28 cellular contexts compared by ENCODE assay signal in genomic region chr15:33569036-33569435, GRCh38.
"Had no signal": no experiment of that assay in that cellular context is flagged by ENCODE, and none has a peak within 500 bp of the region (broad histone marks: within the 10 kb centered on the region; RNA-seq: fewer than 3 reads in every experiment).

No MANE protein-coding gene starts in this region.

- ATAC-seq: natural killer cell; right cardiac atrium; sciatic nerve; stimulated activated memory B cell treated with anti-CD40 and anti-IgM and Interleukin-4, amounts not matched to agents 10 μg/mL and 1 μg/mL and 100 μg/mL, for 72 hours; stimulated activated naive CD8-positive, alpha-beta T cell treated with anti-CD3 and anti-CD28 coated beads, Interleukin-15, amount 100 ng/mL, for 72 hours; stimulated activated naive CD8-positive, alpha-beta T cell treated with anti-CD3 and anti-CD28 coated beads, Interleukin-15, Interleukin-2, amounts not matched to agents 100 U/mL and 50 U/mL, for 24 hours; upper lobe of right lung had no signal

- H3K9ac ChIP-seq: neural progenitor cell, parathyroid adenoma had no signal

- H3K36me3 ChIP-seq: neural progenitor cell, ovary, spleen, suprapubic skin, tibial artery, transverse colon, upper lobe of right lung, uterus had no signal

- H3K4me3 ChIP-seq: neural progenitor cell, ovary, psoas muscle, skin epidermis, smooth muscle cell, spleen, suprapubic skin, testis, tibial artery, transverse colon, upper lobe of right lung, uterus had no signal

- H3K9me3 ChIP-seq: ovary, psoas muscle, suprapubic skin, testis, tibial artery, upper lobe of right lung, uterus had no signal

- H3K27ac ChIP-seq: neural progenitor cell, ovary, parathyroid adenoma, psoas muscle, skin epidermis, spleen, suprapubic skin, testis, tibial artery, transverse colon, upper lobe of right lung, uterus had no signal

- H3K4me2 ChIP-seq: neural progenitor cell, smooth muscle cell had no signal

- H3K4me1 ChIP-seq: neural progenitor cell, parathyroid adenoma, psoas muscle, spleen, suprapubic skin, testis, transverse colon, upper lobe of right lung, uterus had no signal

- H3K27me3 ChIP-seq: neural progenitor cell, ovary, spleen, suprapubic skin, testis, tibial artery, transverse colon, upper lobe of right lung, uterus had no signal

- DNase-seq: natural killer cell; occipital lobe; ovary; posterior cingulate gyrus; psoas muscle; right cardiac atrium; spleen; stimulated activated CD4-positive, alpha-beta T cell treated with anti-CD3 and anti-CD28 coated beads, Interleukin-12 subunit alpha, Interleukin-12 subunit beta, amount 100 ng/mL, for 4 hours; stimulated activated CD4-positive, alpha-beta T cell treated with anti-CD3 and anti-CD28 coated beads, Interleukin-1b, Interleukin-23, amount 100 ng/mL, for 48 hours; stimulated activated CD4-positive, alpha-beta T cell treated with anti-CD3 and anti-CD28 coated beads, Interleukin-4, amount 100 ng/mL, for 1 hour; stimulated activated CD4-positive, alpha-beta T cell treated with anti-CD3 and anti-CD28 coated beads, Interleukin-4, amount 100 ng/mL, for 4 hours; stimulated activated CD8-positive, alpha-beta memory T cell treated with anti-CD3 and anti-CD28 coated beads, Interleukin-4, amount 100 ng/mL, for 48 hours; stimulated activated naive CD4-positive, alpha-beta T cell; stimulated activated naive CD8-positive, alpha-beta T cell treated with anti-CD3 and anti-CD28 coated beads, Interleukin-15, amount 100 ng/mL, for 72 hours; stimulated activated naive CD8-positive, alpha-beta T cell treated with anti-CD3 and anti-CD28 coated beads, Interleukin-15, Interleukin-2, amounts not matched to agents 100 U/mL and 50 U/mL, for 24 hours; substantia nigra; testis; tibial artery; transverse colon; upper lobe of right lung; uterus had no signal

- H2AFZ ChIP-seq: neural progenitor cell, parathyroid adenoma had no signal
